Comparison of ENCODE assay signal across 1 cellular context in genomic region chr5:146400206-146400605, GRCh38.
TF ChIP-seq lines count a peak whose summit lies in the region.

No MANE protein-coding gene starts in this region.

TF ChIP-seq in SK-N-SH treated with all-trans-retinoic acid at 6 μM for 48 hours, 23 proteins besides CTCF, POLR2A, EP300 and RAD21 (continued from another document):
- TF ChIP-seq POU6F1 (CRISPR knock-in tag; IDR thresholded peaks at IDR 0.05; ENCODE audit: borderline replicate concordance, low read depth): no peak
